ENCODE assay signal across 1 cellular context in the genomic region with DNA sequence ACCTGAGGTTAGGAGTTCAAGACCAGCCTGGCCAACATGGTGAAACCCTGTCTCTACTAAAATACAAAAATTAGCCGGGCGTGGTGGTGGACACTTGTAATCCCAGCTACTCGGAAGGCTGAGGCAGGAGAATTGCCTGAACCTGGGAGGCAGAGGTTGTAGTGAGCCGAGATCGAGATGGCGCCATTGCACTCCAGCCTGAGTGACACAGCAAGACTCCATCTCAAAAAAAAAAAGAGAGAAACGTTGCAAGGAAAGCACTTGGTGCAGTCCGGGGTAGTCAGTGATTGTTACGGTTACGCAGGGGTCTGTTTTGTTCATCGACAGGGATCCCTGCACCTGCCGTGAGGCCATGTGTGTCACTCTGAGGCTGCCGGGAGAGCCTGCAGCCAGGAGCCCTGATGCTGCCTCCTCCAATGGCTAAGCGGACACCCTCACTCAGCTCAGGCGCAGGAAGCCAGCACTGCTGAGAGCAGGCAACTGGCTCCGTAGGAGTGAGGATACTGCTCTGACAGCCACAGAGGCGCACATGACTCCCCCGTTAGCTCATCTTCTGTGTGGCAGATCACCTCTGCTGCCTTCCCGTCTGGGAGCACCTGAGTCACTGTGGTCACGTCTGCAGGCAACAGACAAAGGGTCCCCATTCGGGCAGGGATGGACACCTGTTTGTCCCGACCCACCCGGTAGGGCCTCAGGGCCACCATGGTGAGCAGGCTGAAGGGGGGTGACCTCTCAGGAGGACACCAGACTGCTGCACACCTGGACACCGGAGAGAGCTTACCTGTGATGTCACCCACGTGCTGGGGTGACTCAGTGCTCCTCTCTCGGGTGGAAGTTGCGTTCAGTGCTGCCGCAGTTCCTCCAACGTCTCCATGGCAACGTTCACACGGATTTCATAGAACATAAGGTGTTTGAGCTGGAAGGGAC.
TF ChIP-seq lines count a peak whose summit lies in the region.

No MANE protein-coding gene starts in this region.

TF ChIP-seq in HepG2, 621 proteins besides CTCF, POLR2A, EP300 and RAD21:
- TF ChIP-seq MED8 (CRISPR knock-in tag; IDR thresholded peaks at IDR 0.05; ENCODE audit: insufficient replicate concordance) (no peak), CREB1 (IDR thresholded peaks at IDR 0.05) (peak; percentile 32; the same call in 1 of the 2 replicates), CREB1 (CRISPR knock-in tag; IDR thresholded peaks at IDR 0.05) (no peak), FOXK2 (IDR thresholded peaks at IDR 0.05) (no peak), FOXK1 (CRISPR knock-in tag; IDR thresholded peaks at IDR 0.05; ENCODE audit: borderline replicate concordance, low read depth) (no peak), ZNF788 (CRISPR knock-in tag; IDR thresholded peaks at IDR 0.05; ENCODE audit: borderline replicate concordance) (no peak), ZNF382 (CRISPR knock-in tag; IDR thresholded peaks at IDR 0.05; ENCODE audit: borderline replicate concordance) (no peak), ZNF672 (CRISPR knock-in tag; IDR thresholded peaks at IDR 0.05) (no peak)
